In the genomic region with DNA sequence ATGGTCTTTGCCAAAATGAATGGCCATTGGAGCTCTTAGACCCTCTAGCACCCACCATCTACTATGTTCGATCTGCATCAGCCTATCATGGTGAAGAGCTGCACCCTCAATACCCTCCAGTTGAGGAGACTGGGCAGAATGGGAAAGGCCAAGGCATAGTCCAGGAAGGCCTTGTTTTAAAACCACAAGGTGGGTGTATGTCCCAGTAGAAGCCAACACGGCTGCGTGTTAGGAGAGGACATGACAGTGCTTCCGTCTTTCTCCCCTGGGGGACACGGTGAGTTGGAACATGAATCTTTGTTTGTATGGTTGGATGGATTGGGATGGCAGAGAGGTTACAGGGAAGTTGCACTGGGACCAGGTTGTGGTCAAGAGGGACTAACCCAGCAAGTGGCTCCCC, we compare ENCODE assay signal across 17 cellular contexts. TPM values are rescaled to one million over a fixed set of nuclear protein-coding genes. Genes with fewer than 3 reads are reported as not detected.
DNase-seq lines count a peak whose midpoint lies in the region; ATAC-seq, FAIRE-seq and TF ChIP-seq lines count a peak whose summit lies in the region.
"Had no signal": no experiment of that assay in that cellular context is flagged by ENCODE, and none has a peak within 500 bp of the region (broad histone marks: within the 10 kb centered on the region; RNA-seq: fewer than 3 reads in every experiment).

No MANE protein-coding gene starts in this region.

- H3K9me3 ChIP-seq in HepG2 (ENCODE audit: low read length) (no peaks in the 10 kb centered on the region), right lobe of liver (no peaks in the 10 kb centered on the region), osteoblast (ENCODE audit: low read depth, low read length) (no peaks in the 10 kb centered on the region)

- TF ChIP-seq CTCF in HepG2 (CRISPR knock-in tag; IDR thresholded peaks at IDR 0.05) (no peak), right lobe of liver (IDR thresholded peaks at IDR 0.05) (no peak), osteoblast (IDR thresholded peaks at IDR 0.05; ENCODE audit: extremely low read depth, low read depth, low read length) (no peak)

- in situ Hi-C loops in HepG2 (cut with HindIII; ENCODE audit: extremely low pct_ligation_motif_present, low pct_unique_long_range_greater_than_20kb) = loop anchor here (5.0 kb wide), 1 partner anchor 135 kb away; no protein-coding TSS in a partner anchor

- H2AFZ ChIP-seq in HepG2 (ENCODE audit: low read length) = no peak overlapping the region
- no peak overlapping the region for H2AFZ ChIP-seq in osteoblast (ENCODE audit: low read length)

- H3K27me3 Mint-ChIP-seq in activated naive CD8-positive, alpha-beta T cell treated with anti-CD3 and anti-CD28 coated beads, Interleukin-2, amount 10 ng/mL, durations not matched to agents 7 days and 5 days = no peaks in the 10 kb centered on the region

- no peak overlapping the region for H3K4me3 Mint-ChIP-seq in activated naive CD8-positive, alpha-beta T cell treated with anti-CD3 and anti-CD28 coated beads, Interleukin-2, amount 10 ng/mL, durations not matched to agents 7 days and 5 days
- H3K4me3 Mint-ChIP-seq: H9 had no signal

- H3K27me3 ChIP-seq in HepG2 (ENCODE audit: control insufficient read depth in 1 of 2, insufficient read depth in 2 of 2, low read length in 2 of 2) (no peaks in the 10 kb centered on the region), right lobe of liver (no peaks in the 10 kb centered on the region), osteoblast (ENCODE audit: insufficient read depth, low read length) (no peaks in the 10 kb centered on the region)

- TF ChIP-seq EP300 in HepG2 (IDR thresholded peaks at IDR 0.05; ENCODE audit: low read depth in 2 of 2, low read length in 2 of 2) = no peak
- TF ChIP-seq EP300 in HepG2 (CRISPR knock-in tag; IDR thresholded peaks at IDR 0.05; ENCODE audit: borderline replicate concordance) = no peak

- H3K27ac ChIP-seq in HepG2 (ENCODE audit: extremely low read length, insufficient read depth, low read length) (no peak overlapping the region), right lobe of liver (no peak overlapping the region), osteoblast (ENCODE audit: low read depth, low read length) (peak overlapping the region; percentile 20)

- DNase-seq in HepG2 (ENCODE audit: low spot score) = no peak
- no peak for DNase-seq in right lobe of liver
- no peak for DNase-seq in activated naive CD8-positive, alpha-beta T cell treated with anti-CD3 and anti-CD28 coated beads, Interleukin-2, amount 10 ng/mL, durations not matched to agents 7 days and 5 days
- no peak for DNase-seq in osteoblast (ENCODE audit: insufficient read length, low spot score, missing footprints)
- DNase-seq in urothelium cell line (ENCODE audit: low spot score) = no peak
- no peak for DNase-seq in H54 (ENCODE audit: insufficient read length, low spot score)
- DNase-seq in globus pallidus (ENCODE audit: low spot score) = no peak
- DNase-seq: EL, H9, IMR-90, Kasumi-1, NCI-H1105 treated with DMSO at 0.1 percent for 48 hours, NCI-H187, NCI-H446 treated with DMSO at 0.1 percent for 48 hours, NCI-H748 treated with DMSO at 0.1 percent for 48 hours had no signal

- H3K27ac Mint-ChIP-seq in activated naive CD8-positive, alpha-beta T cell treated with anti-CD3 and anti-CD28 coated beads, Interleukin-2, amount 10 ng/mL, durations not matched to agents 7 days and 5 days = peak overlapping the region; percentile 23

- H3K79me2 ChIP-seq in HepG2 (ENCODE audit: insufficient read depth, low read length) = peaks cover 10% of the 10 kb centered on the region
- peaks cover 79% of the 10 kb centered on the region for H3K79me2 ChIP-seq in osteoblast (ENCODE audit: insufficient read depth, low read length)

- WGBS in HepG2 (ENCODE audit: low lambda C conversion rate) = 97% methylated on average over 5 of the region's 5 CpGs
- WGBS in right lobe of liver (ENCODE audit: insufficient coverage, low coverage, low lambda C conversion rate, missing lambda C conversion rate) = 92% methylated on average over 5 of the region's 5 CpGs

- no peak for FAIRE-seq in HepG2 (lab: Jason Lieb, UNC)
- FAIRE-seq in urothelium cell line (lab: Jason Lieb, UNC) = no peak
- FAIRE-seq in H54 (lab: Jason Lieb, UNC) = no peak

- BruUV-seq in HepG2 (replicated peaks; lab: Mats Ljungman, UMichigan) = no TSS peak

- TF ChIP-seq POLR2A in HepG2 (IDR thresholded peaks at IDR 0.05; ENCODE audit: insufficient read depth in 1 of 2, low read depth in 2 of 2, low read length in 2 of 2) = no peak
- TF ChIP-seq POLR2A in right lobe of liver (IDR thresholded peaks at IDR 0.05) = no peak
- TF ChIP-seq POLR2A in H54 (IDR thresholded peaks at IDR 0.05; ENCODE audit: low read depth, low read length) = no peak

- H3K4me1 ChIP-seq in HepG2 (ENCODE audit: insufficient read depth, low read length) (no peaks in the 10 kb centered on the region; the same call in 1 of the 2 replicates), right lobe of liver (peaks cover 0 to 7% (median 3%) of the 10 kb centered on the region in 4 donors), osteoblast (ENCODE audit: insufficient read depth, low read length) (peaks cover 7% of the 10 kb centered on the region)

- H3K4me3 ChIP-seq in HepG2 (replicated peaks in 1 of 3; ENCODE audit: insufficient read depth in 1 of 3, low read depth in 2 of 3, low read length in 3 of 3) (no peak overlapping the region), right lobe of liver (no peak overlapping the region), osteoblast (ENCODE audit: insufficient read depth, low read length) (no peak overlapping the region)

- no peak overlapping the region for H3K9ac ChIP-seq in HepG2 (ENCODE audit: insufficient read depth, low read depth, low read length)

- peaks cover 18% of the 10 kb centered on the region for H3K4me1 Mint-ChIP-seq in activated naive CD8-positive, alpha-beta T cell treated with anti-CD3 and anti-CD28 coated beads, Interleukin-2, amount 10 ng/mL, durations not matched to agents 7 days and 5 days
- H3K4me1 Mint-ChIP-seq: H9 had no signal

- H3K9me3 Mint-ChIP-seq in activated naive CD8-positive, alpha-beta T cell treated with anti-CD3 and anti-CD28 coated beads, Interleukin-2, amount 10 ng/mL, durations not matched to agents 7 days and 5 days = no peaks in the 10 kb centered on the region
- H3K9me3 Mint-ChIP-seq: H9 had no signal

- H4K20me1 ChIP-seq in HepG2 (ENCODE audit: insufficient read depth, low read length) (no peaks in the 10 kb centered on the region), osteoblast (ENCODE audit: insufficient read depth, low read length) (peaks cover 7% of the 10 kb centered on the region)

- peaks cover 32% of the 10 kb centered on the region for H3K36me3 Mint-ChIP-seq in activated naive CD8-positive, alpha-beta T cell treated with anti-CD3 and anti-CD28 coated beads, Interleukin-2, amount 10 ng/mL, durations not matched to agents 7 days and 5 days

- no peak for TF ChIP-seq RAD21 in HepG2 (CRISPR knock-in tag; IDR thresholded peaks at IDR 0.05)

- H3K36me3 ChIP-seq in HepG2 (replicated peaks in 1 of 2; ENCODE audit: control insufficient read depth in 1 of 2, insufficient read depth in 2 of 2, low read length in 2 of 2) (peaks cover 36 to 91% of the 10 kb centered on the region in 2 experiments), right lobe of liver (peaks cover 17 to 94% (median 53%) of the 10 kb centered on the region in 4 donors), osteoblast (ENCODE audit: insufficient read depth, low read length) (peaks cover 87% of the 10 kb centered on the region)

- CTCF ChIA-PET in HepG2 (lab: Yijun Ruan, JAX; ENCODE audit: low intra/inter-chr PET ratio, low total read pairs) = no interaction called here

- intact Hi-C loops in HepG2 (cut with micrococcal nuclease; ENCODE audit: unreplicated experiment) (loop anchor here (5.0 kb wide), 1 partner anchor 190 kb away; no protein-coding TSS in a partner anchor), right lobe of liver (cut with DNase I) (loop anchor here (10.0 kb wide), 1 partner anchor 53 kb away; no protein-coding TSS in a partner anchor)

- POLR2A ChIA-PET in HepG2 (lab: Yijun Ruan, JAX) = no interaction called here
- POLR2A ChIA-PET in activated naive CD8-positive, alpha-beta T cell treated with anti-CD3 and anti-CD28 coated beads, Interleukin-2, amount 10 ng/mL, durations not matched to agents 7 days and 5 days (lab: Charles Lee) = interaction anchor here (0.5 kb wide), 1 partner anchor 10 kb away, joined by 4 read pairs; no protein-coding TSS in a partner anchor

- ATAC-seq in HepG2 (no peak), right lobe of liver (no peak)
- ATAC-seq in activated naive CD8-positive, alpha-beta T cell treated with anti-CD3 and anti-CD28 coated beads, Interleukin-2, amount 10 ng/mL, durations not matched to agents 7 days and 5 days (ENCODE audit: low read depth) = no peak
- ATAC-seq: Panc1, Right ventricle myocardium inferior had no signal

- no peak overlapping the region for H3K4me2 ChIP-seq in HepG2 (ENCODE audit: low read depth, low read length)
- no peak overlapping the region for H3K4me2 ChIP-seq in osteoblast (ENCODE audit: insufficient read depth, low read length)

RNA-seq across cellular contexts. Expression of a gene that starts 18.6 kb away (rescaled TPM):
- total RNA-seq in HepG2 (2016; rRNA removed; fragmentation: Illumina TruSeq; extraction: Trizol) (1.4 and 5.1 TPM in 2 replicates), right lobe of liver (1 to 10 TPM in 4 of 6 experiments, under 1 TPM in 2; 0.50 to 5.1 (median 1.2) TPM), osteoblast (1.8 and 2.2 TPM in 2 replicates)
- 0.79 and 0.81 TPM in 2 replicates for total RNA-seq in HepG2 (2016; cell fraction: cytosol; rRNA removed; fragmentation: Illumina TruSeq; extraction: Trizol; ENCODE audit: low read depth)
- total RNA-seq in HepG2 (2016; cell fraction: insoluble cytoplasmic fraction; rRNA removed; fragmentation: Illumina TruSeq; extraction: Trizol) = 0.98 and 4.8 TPM in 2 replicates
- total RNA-seq in HepG2 (2016; cell fraction: membrane; rRNA removed; fragmentation: Illumina TruSeq; extraction: Trizol) = 1.1 TPM in 2 replicates
- 6.7 and 7.2 TPM in 2 replicates for total RNA-seq in HepG2 (2016; cell fraction: nucleus; rRNA removed; fragmentation: Illumina TruSeq; extraction: Trizol)
- polyA plus RNA-seq in HepG2 (2011; rRNA removed) = 8.6 and 8.7 TPM in 2 replicates
- 1.6 and 1.7 TPM in 2 replicates for polyA plus RNA-seq in HepG2 (2011; cell fraction: cytosol; rRNA removed)
- 84.9 and 116 TPM in 2 replicates for polyA plus RNA-seq in HepG2 (2011; cell fraction: nucleus; rRNA removed)
- polyA plus RNA-seq in HepG2 (2012) = 6.9 and 8.0 TPM in 2 replicates
- 0.40 and 0.63 TPM in 2 replicates for polyA plus RNA-seq in HepG2 (2016; cell fraction: cytosol; fragmentation: Illumina TruSeq; extraction: Trizol; ENCODE audit: low read depth)
- polyA plus RNA-seq in HepG2 (2016; cell fraction: insoluble cytoplasmic fraction; fragmentation: Illumina TruSeq; extraction: Trizol; ENCODE audit: low read depth) = 2.1 and 2.3 TPM in 2 replicates
- 1.0 and 1.1 TPM in 2 replicates for polyA plus RNA-seq in HepG2 (2016; cell fraction: membrane; fragmentation: Illumina TruSeq; extraction: Trizol; ENCODE audit: low read depth)
- 21.9 and 30.8 TPM in 2 replicates for polyA plus RNA-seq in HepG2 (2016; cell fraction: nucleus; fragmentation: Illumina TruSeq; extraction: Trizol; ENCODE audit: insufficient read depth, low read depth)
- polyA minus RNA-seq in HepG2 (2011; rRNA and poly(A)+ RNA removed; ENCODE audit: low replicate concordance) = 3.0 and 3.2 TPM in 2 replicates
- 1.1 and 1.7 TPM in 2 replicates for polyA minus RNA-seq in HepG2 (2011; cell fraction: cytosol; rRNA and poly(A)+ RNA removed)
- polyA minus RNA-seq in HepG2 (2011; cell fraction: nucleus; rRNA and poly(A)+ RNA removed) = 15.7 and 16.0 TPM in 2 replicates
- 10 to 100 TPM; 24.9 to 26.5 TPM for total RNA-seq in activated naive CD8-positive, alpha-beta T cell treated with anti-CD3 and anti-CD28 coated beads, Interleukin-2, amount 10 ng/mL, durations not matched to agents 7 days and 5 days

RNA-seq across cellular contexts. Expression of a gene that starts 35.9 kb away (rescaled TPM):
- total RNA-seq in HepG2 (2016; rRNA removed; fragmentation: Illumina TruSeq; extraction: Trizol) = 3.8 and 6.6 TPM in 2 replicates
- 17.4 and 24.0 TPM in 2 replicates for total RNA-seq in HepG2 (2016; cell fraction: cytosol; rRNA removed; fragmentation: Illumina TruSeq; extraction: Trizol; ENCODE audit: low read depth)
- 5.1 and 5.9 TPM in 2 replicates for total RNA-seq in HepG2 (2016; cell fraction: insoluble cytoplasmic fraction; rRNA removed; fragmentation: Illumina TruSeq; extraction: Trizol)
- total RNA-seq in HepG2 (2016; cell fraction: membrane; rRNA removed; fragmentation: Illumina TruSeq; extraction: Trizol) = 15.5 and 17.9 TPM in 2 replicates
- total RNA-seq in HepG2 (2016; cell fraction: nucleus; rRNA removed; fragmentation: Illumina TruSeq; extraction: Trizol) = 2.5 and 2.7 TPM in 2 replicates
- polyA plus RNA-seq in HepG2 (2011; rRNA removed) = 3.9 and 5.8 TPM in 2 replicates
- 4.7 and 13.2 TPM in 2 replicates for polyA plus RNA-seq in HepG2 (2011; cell fraction: cytosol; rRNA removed)
- 7.5 and 8.1 TPM in 2 replicates for polyA plus RNA-seq in HepG2 (2011; cell fraction: nucleus; rRNA removed)
- 2.8 and 7.2 TPM in 2 replicates for polyA plus RNA-seq in HepG2 (2012)
- 17.5 and 21.2 TPM in 2 replicates for polyA plus RNA-seq in HepG2 (2016; cell fraction: cytosol; fragmentation: Illumina TruSeq; extraction: Trizol; ENCODE audit: low read depth)
- polyA plus RNA-seq in HepG2 (2016; cell fraction: insoluble cytoplasmic fraction; fragmentation: Illumina TruSeq; extraction: Trizol; ENCODE audit: low read depth) = 3.5 and 4.8 TPM in 2 replicates
- 12.3 and 13.6 TPM in 2 replicates for polyA plus RNA-seq in HepG2 (2016; cell fraction: membrane; fragmentation: Illumina TruSeq; extraction: Trizol; ENCODE audit: low read depth)
- polyA plus RNA-seq in HepG2 (2016; cell fraction: nucleus; fragmentation: Illumina TruSeq; extraction: Trizol; ENCODE audit: insufficient read depth, low read depth) = 5.0 and 5.9 TPM in 2 replicates
- 1.2 and 5.8 TPM in 2 replicates for polyA minus RNA-seq in HepG2 (2011; rRNA and poly(A)+ RNA removed; ENCODE audit: low replicate concordance)
- polyA minus RNA-seq in HepG2 (2011; cell fraction: cytosol; rRNA and poly(A)+ RNA removed) = 2.5 and 3.6 TPM in 2 replicates
- 0.50 and 0.90 TPM in 2 replicates for polyA minus RNA-seq in HepG2 (2011; cell fraction: nucleus; rRNA and poly(A)+ RNA removed)
- total RNA-seq in right lobe of liver = 10 to 100 TPM in 2 of 6 experiments, 1 to 10 TPM in 4; 3.2 to 20.6 (median 5.1) TPM
- 10 to 100 TPM; 11.6 to 14.1 TPM for total RNA-seq in activated naive CD8-positive, alpha-beta T cell treated with anti-CD3 and anti-CD28 coated beads, Interleukin-2, amount 10 ng/mL, durations not matched to agents 7 days and 5 days
- 119 and 135 TPM in 2 replicates for total RNA-seq in osteoblast
